1 cellular context compared by ENCODE assay signal in genomic region chr19:37334179-37335071, GRCh38.
TF ChIP-seq lines count a peak whose summit lies in the region.

No MANE protein-coding gene starts in this region.

TF ChIP-seq in SK-N-SH treated with all-trans-retinoic acid at 6 μM for 48 hours, 23 proteins besides CTCF, POLR2A, EP300 and RAD21 (continued from another document):
- TF ChIP-seq PPARA (CRISPR knock-in tag; IDR thresholded peaks at IDR 0.05; ENCODE audit: borderline replicate concordance) (no peak), ZFP3 (CRISPR knock-in tag; IDR thresholded peaks at IDR 0.05) (no peak)
TF ChIP-seq in SK-N-SH treated with all-trans-retinoic acid at 6 μM for 48 hours: peak in this region for 0.
